ENCODE assay signal across 12 cellular contexts in genomic region chr4:54940996-54941395, GRCh38.
DNase-seq lines count a peak whose midpoint lies in the region; ATAC-seq and TF ChIP-seq lines count a peak whose summit lies in the region.
"Had no signal": no experiment of that assay in that cellular context is flagged by ENCODE, and none has a peak within 500 bp of the region (broad histone marks: within the 10 kb centered on the region; RNA-seq: fewer than 3 reads in every experiment).

No MANE protein-coding gene starts in this region.

- POLR2A ChIA-PET in activated CD8-positive, alpha-beta T cell treated with anti-CD3 and anti-CD28 coated beads, Interleukin-2, amount 10 ng/mL, durations not matched to agents 7 days and 5 days (lab: Charles Lee), result no interaction called here

- in situ Hi-C loops in G401 (cut with HindIII; ENCODE audit: low sequenced_read_pairs), result no loop called here

- no peak for DNase-seq in natural killer cell
- DNase-seq in natural killer cell treated with Interleukin-12 subunit alpha and Interleukin-12 subunit beta and Interleukin-15 and Interleukin-18, amount 100 ng/mL, for 72 hours (ENCODE audit: low spot score), result no peak
- DNase-seq in activated CD8-positive, alpha-beta T cell treated with anti-CD3 and anti-CD28 coated beads, Interleukin-2, amount 10 ng/mL, durations not matched to agents 7 days and 5 days, result no peak
- DNase-seq in stimulated activated CD4-positive, alpha-beta T cell treated with anti-CD3 and anti-CD28 coated beads, Interleukin-12 subunit alpha, Interleukin-12 subunit beta, amount 100 ng/mL, for 48 hours (ENCODE audit: low read depth in 2 of 3, low spot score in 1 of 3), result peak in 2 of 3 donors; percentile 11 to 16
- DNase-seq in type B pancreatic cell (ENCODE audit: extremely low spot score, unreplicated experiment), result no peak
- no peak for DNase-seq in G401 (ENCODE audit: low spot score)
- DNase-seq in GDM1 (lab: John Stamatoyannopoulos, UW), result no peak
- DNase-seq: aorta, BE2C, PC-9 had no signal

- TF ChIP-seq CTCF in natural killer cell (IDR thresholded peaks at IDR 0.05) (no peak), type B pancreatic cell (conservative IDR thresholded peaks at IDR 0.05) (no peak)

- CTCF ChIA-PET in activated CD8-positive, alpha-beta T cell treated with anti-CD3 and anti-CD28 coated beads, Interleukin-2, amount 10 ng/mL, durations not matched to agents 7 days and 5 days (lab: Charles Lee), result interaction anchor here (1.0 to 2.5 kb wide), 2 partner anchors 17 to 20 kb away, joined by 4 to 13 read pairs; no protein-coding TSS in a partner anchor

- H3K36me3 Mint-ChIP-seq in natural killer cell (no peaks in the 10 kb centered on the region), type B pancreatic cell (no peaks in the 10 kb centered on the region)
- no peaks in the 10 kb centered on the region for H3K36me3 Mint-ChIP-seq in natural killer cell treated with Interleukin-12 subunit alpha and Interleukin-12 subunit beta and Interleukin-15 and Interleukin-18, amount 100 ng/mL, for 72 hours
- no peaks in the 10 kb centered on the region for H3K36me3 Mint-ChIP-seq in activated CD8-positive, alpha-beta T cell treated with anti-CD3 and anti-CD28 coated beads, Interleukin-2, amount 10 ng/mL, durations not matched to agents 7 days and 5 days (ENCODE audit: low read depth)

- H3K9me3 Mint-ChIP-seq in natural killer cell, result no peaks in the 10 kb centered on the region
- no peaks in the 10 kb centered on the region for H3K9me3 Mint-ChIP-seq in natural killer cell treated with Interleukin-12 subunit alpha and Interleukin-12 subunit beta and Interleukin-15 and Interleukin-18, amount 100 ng/mL, for 72 hours
- no peaks in the 10 kb centered on the region for H3K9me3 Mint-ChIP-seq in activated CD8-positive, alpha-beta T cell treated with anti-CD3 and anti-CD28 coated beads, Interleukin-2, amount 10 ng/mL, durations not matched to agents 7 days and 5 days (ENCODE audit: insufficient read depth)
- no peaks in the 10 kb centered on the region for H3K9me3 Mint-ChIP-seq in type B pancreatic cell
- H3K9me3 Mint-ChIP-seq: dendritic cell treated with granulocyte-macrophage colony-stimulating factor and Interleukin-4, amounts not matched to agents 40 ng/mL and 50 ng/mL, for 4 days had no signal

- intact Hi-C loops in natural killer cell (cut with micrococcal nuclease), result no loop called here

- peak overlapping the region; percentile 77 to 88 for H3K27ac Mint-ChIP-seq in natural killer cell
- H3K27ac Mint-ChIP-seq in natural killer cell treated with Interleukin-12 subunit alpha and Interleukin-12 subunit beta and Interleukin-15 and Interleukin-18, amount 100 ng/mL, for 72 hours, result no peak overlapping the region
- H3K27ac Mint-ChIP-seq in activated CD8-positive, alpha-beta T cell treated with anti-CD3 and anti-CD28 coated beads, Interleukin-2, amount 10 ng/mL, durations not matched to agents 7 days and 5 days, result peak overlapping the region; percentile 78
- no peak overlapping the region for H3K27ac Mint-ChIP-seq in type B pancreatic cell
- H3K27ac Mint-ChIP-seq: dendritic cell treated with granulocyte-macrophage colony-stimulating factor and Interleukin-4, amounts not matched to agents 40 ng/mL and 50 ng/mL, for 4 days had no signal

- no peak for ATAC-seq in natural killer cell
- no peak for ATAC-seq in natural killer cell treated with Interleukin-12 subunit alpha and Interleukin-12 subunit beta and Interleukin-15 and Interleukin-18, amount 100 ng/mL, for 72 hours
- no peak for ATAC-seq in activated CD8-positive, alpha-beta T cell treated with anti-CD3 and anti-CD28 coated beads, Interleukin-2, amount 10 ng/mL, durations not matched to agents 7 days and 5 days
- ATAC-seq in HG02981 (IDR thresholded peaks at IDR 0.05; ENCODE audit: unreplicated experiment), result no peak

- H3K27me3 Mint-ChIP-seq in natural killer cell (ENCODE audit: low read depth in 2 of 2), result peaks cover 0 to 2% of the 10 kb centered on the region in 2 donors
- peaks cover 4 to 7% of the 10 kb centered on the region in 2 donors for H3K27me3 Mint-ChIP-seq in natural killer cell treated with Interleukin-12 subunit alpha and Interleukin-12 subunit beta and Interleukin-15 and Interleukin-18, amount 100 ng/mL, for 72 hours
- H3K27me3 Mint-ChIP-seq in activated CD8-positive, alpha-beta T cell treated with anti-CD3 and anti-CD28 coated beads, Interleukin-2, amount 10 ng/mL, durations not matched to agents 7 days and 5 days (ENCODE audit: low read depth), result no peaks in the 10 kb centered on the region
- H3K27me3 Mint-ChIP-seq in type B pancreatic cell, result no peaks in the 10 kb centered on the region
- H3K27me3 Mint-ChIP-seq: dendritic cell treated with granulocyte-macrophage colony-stimulating factor and Interleukin-4, amounts not matched to agents 40 ng/mL and 50 ng/mL, for 4 days had no signal

- H3K4me3 Mint-ChIP-seq in natural killer cell (peak overlapping the region; percentile 81), type B pancreatic cell (no peak overlapping the region)
- no peak overlapping the region for H3K4me3 Mint-ChIP-seq in natural killer cell treated with Interleukin-12 subunit alpha and Interleukin-12 subunit beta and Interleukin-15 and Interleukin-18, amount 100 ng/mL, for 72 hours
- H3K4me3 Mint-ChIP-seq in activated CD8-positive, alpha-beta T cell treated with anti-CD3 and anti-CD28 coated beads, Interleukin-2, amount 10 ng/mL, durations not matched to agents 7 days and 5 days, result peak overlapping the region; percentile 36
- H3K4me3 Mint-ChIP-seq: dendritic cell treated with granulocyte-macrophage colony-stimulating factor and Interleukin-4, amounts not matched to agents 40 ng/mL and 50 ng/mL, for 4 days had no signal

- peaks cover 21 to 24% of the 10 kb centered on the region in 2 donors for H3K4me1 Mint-ChIP-seq in natural killer cell
- peaks cover 14 to 24% of the 10 kb centered on the region in 2 donors for H3K4me1 Mint-ChIP-seq in natural killer cell treated with Interleukin-12 subunit alpha and Interleukin-12 subunit beta and Interleukin-15 and Interleukin-18, amount 100 ng/mL, for 72 hours (ENCODE audit: low read depth in 2 of 2)
- H3K4me1 Mint-ChIP-seq in activated CD8-positive, alpha-beta T cell treated with anti-CD3 and anti-CD28 coated beads, Interleukin-2, amount 10 ng/mL, durations not matched to agents 7 days and 5 days (ENCODE audit: low read depth), result peaks cover 40% of the 10 kb centered on the region
- peaks cover 19% of the 10 kb centered on the region for H3K4me1 Mint-ChIP-seq in type B pancreatic cell (ENCODE audit: unreplicated experiment)

Comparison
In these comparisons a context has a peak if more than half of its experiments do, and no peak if none do; other contexts are left out.
1. H3K27ac Mint-ChIP-seq: peak in natural killer cell (2 of 2) and activated CD8-positive, alpha-beta T cell treated with anti-CD3 and anti-CD28 coated beads, Interleukin-2, amount 10 ng/mL, durations not matched to agents 7 days and 5 days (single experiment); none in natural killer cell treated with Interleukin-12 subunit alpha and Interleukin-12 subunit beta and Interleukin-15 and Interleukin-18, amount 100 ng/mL, for 72 hours (0 of 2) and type B pancreatic cell (single experiment).
2. H3K4me3 Mint-ChIP-seq: peak in natural killer cell (single experiment) and activated CD8-positive, alpha-beta T cell treated with anti-CD3 and anti-CD28 coated beads, Interleukin-2, amount 10 ng/mL, durations not matched to agents 7 days and 5 days (single experiment); none in natural killer cell treated with Interleukin-12 subunit alpha and Interleukin-12 subunit beta and Interleukin-15 and Interleukin-18, amount 100 ng/mL, for 72 hours (single experiment) and type B pancreatic cell (single experiment).
3. DNase-seq: peak in stimulated activated CD4-positive, alpha-beta T cell treated with anti-CD3 and anti-CD28 coated beads, Interleukin-12 subunit alpha, Interleukin-12 subunit beta, amount 100 ng/mL, for 48 hours (2 of 3); none in natural killer cell (single experiment), natural killer cell treated with Interleukin-12 subunit alpha and Interleukin-12 subunit beta and Interleukin-15 and Interleukin-18, amount 100 ng/mL, for 72 hours (single experiment), activated CD8-positive, alpha-beta T cell treated with anti-CD3 and anti-CD28 coated beads, Interleukin-2, amount 10 ng/mL, durations not matched to agents 7 days and 5 days (single experiment), type B pancreatic cell (single experiment), G401 (single experiment) and GDM1 (single experiment).